Comparison of ENCODE assay signal across 1 cellular context in the genomic region with DNA sequence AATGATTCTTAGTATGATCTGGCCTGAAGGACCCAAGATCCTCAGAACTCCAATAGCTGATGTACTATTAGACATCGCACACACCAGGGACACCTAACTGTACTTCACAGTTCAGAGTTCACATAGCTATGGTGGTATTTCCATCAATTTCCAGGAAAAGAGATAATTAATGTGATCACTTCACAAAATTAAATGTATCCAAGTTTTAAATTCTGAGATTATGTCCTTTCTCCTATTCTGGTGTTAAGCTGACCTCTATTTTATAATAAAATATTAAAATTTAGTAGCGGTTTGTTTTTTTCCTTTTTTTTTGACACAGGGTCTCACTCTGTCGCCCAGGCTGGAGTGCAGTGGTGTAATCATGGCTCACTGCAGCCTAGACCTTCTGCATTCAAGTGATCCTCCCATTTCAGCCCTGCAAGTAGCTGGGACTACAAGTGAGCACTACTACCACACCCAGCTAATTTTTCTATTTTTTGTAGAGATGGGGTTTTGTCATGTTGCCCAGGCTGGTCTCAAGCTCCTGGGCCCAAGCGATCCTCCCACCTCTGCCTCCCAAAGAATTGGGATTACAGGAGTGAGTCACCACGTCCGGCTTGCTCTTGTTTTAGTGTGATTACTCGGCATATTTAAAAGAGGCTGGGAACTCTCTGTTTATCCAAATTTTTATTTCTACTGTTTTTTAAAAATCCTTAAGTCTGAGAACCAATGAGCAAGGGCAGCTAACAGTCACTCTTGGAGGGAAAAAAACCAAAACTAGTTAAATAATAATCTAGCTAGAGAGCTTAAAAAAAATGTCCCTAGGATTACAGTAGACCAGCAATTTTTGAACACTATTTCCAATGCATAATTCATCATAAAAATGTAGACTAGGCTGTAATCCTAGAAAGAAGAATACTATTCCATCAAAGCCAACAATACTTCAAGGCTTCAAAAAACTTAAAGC.
TF ChIP-seq lines count a peak whose summit lies in the region.

No MANE protein-coding gene starts in this region.

TF ChIP-seq in K562, 482 proteins besides CTCF, POLR2A, EP300 and RAD21 (continued from another document):
- TF ChIP-seq E4F1 (CRISPR knock-in tag; IDR thresholded peaks at IDR 0.05; ENCODE audit: borderline replicate concordance) (no peak), MAZ (CRISPR knock-in tag; conservative IDR thresholded peaks at IDR 0.05 in 1 of 2, IDR thresholded peaks at IDR 0.05 in 1 of 2) (no peak), ZNF318 (IDR thresholded peaks at IDR 0.05; ENCODE audit: borderline replicate concordance in 1 of 2, low read depth in 1 of 2) (0 out of 4 replicates have a peak, but pooled peaks of 1 of the 2 experiments have one; percentile 62), NONO (IDR thresholded peaks at IDR 0.05; ENCODE audit: low read depth in 2 of 2, low read length in 1 of 2) (no peak), FOXK1 (CRISPR knock-in tag; IDR thresholded peaks at IDR 0.05; ENCODE audit: borderline replicate concordance) (no peak), HDAC8 (tag; IDR thresholded peaks at IDR 0.05) (no peak), CSDE1 (IDR thresholded peaks at IDR 0.05) (no peak), CHD4 (IDR thresholded peaks at IDR 0.05; ENCODE audit: insufficient read depth, insufficient replicate concordance, low read depth, low read length, poor library complexity, severe bottlenecking) (no peak), HBP1 (CRISPR knock-in tag; IDR thresholded peaks at IDR 0.05) (no peak), RBM34 (IDR thresholded peaks at IDR 0.05; ENCODE audit: borderline replicate concordance, insufficient read depth, low read length) (no peak), MITF (IDR thresholded peaks at IDR 0.05) (no peak), NR2F6 (CRISPR knock-in tag; IDR thresholded peaks at IDR 0.05) (no peak), ZNF316 (IDR thresholded peaks at IDR 0.05) (peak; percentile 95), MEIS2 (IDR thresholded peaks at IDR 0.05; ENCODE audit: partially characterized antibody) (no peak), SOX6 (IDR thresholded peaks at IDR 0.05) (peak; percentile 67; the same call in 1 of the 2 replicates), RBM17 (IDR thresholded peaks at IDR 0.05; ENCODE audit: borderline replicate concordance, low read depth, low read length) (no peak), ZEB2 (IDR thresholded peaks at IDR 0.05) (no peak), MTA2 (IDR thresholded peaks at IDR 0.05; ENCODE audit: low read depth) (no peak; the same call in 1 of the 2 replicates), NR2C1 (IDR thresholded peaks at IDR 0.05) (no peak), NR2C1 (tag; IDR thresholded peaks at IDR 0.05) (0 out of 2 replicates have a peak, but pooled peaks have one; percentile 23), LEF1 (IDR thresholded peaks at IDR 0.05) (no peak), SNIP1 (IDR thresholded peaks at IDR 0.05; ENCODE audit: low read depth) (0 out of 2 replicates have a peak, but pooled peaks have one; percentile 6), ELF2 (CRISPR knock-in tag; IDR thresholded peaks at IDR 0.05) (no peak), CCAR2 (IDR thresholded peaks at IDR 0.05; ENCODE audit: low read depth, low read length) (no peak), NCOA2 (IDR thresholded peaks at IDR 0.05; ENCODE audit: partially characterized antibody in 2 of 2) (no peak), MCM7 (IDR thresholded peaks at IDR 0.05) (no peak)
- TF ChIP-seq, protein P1, sequence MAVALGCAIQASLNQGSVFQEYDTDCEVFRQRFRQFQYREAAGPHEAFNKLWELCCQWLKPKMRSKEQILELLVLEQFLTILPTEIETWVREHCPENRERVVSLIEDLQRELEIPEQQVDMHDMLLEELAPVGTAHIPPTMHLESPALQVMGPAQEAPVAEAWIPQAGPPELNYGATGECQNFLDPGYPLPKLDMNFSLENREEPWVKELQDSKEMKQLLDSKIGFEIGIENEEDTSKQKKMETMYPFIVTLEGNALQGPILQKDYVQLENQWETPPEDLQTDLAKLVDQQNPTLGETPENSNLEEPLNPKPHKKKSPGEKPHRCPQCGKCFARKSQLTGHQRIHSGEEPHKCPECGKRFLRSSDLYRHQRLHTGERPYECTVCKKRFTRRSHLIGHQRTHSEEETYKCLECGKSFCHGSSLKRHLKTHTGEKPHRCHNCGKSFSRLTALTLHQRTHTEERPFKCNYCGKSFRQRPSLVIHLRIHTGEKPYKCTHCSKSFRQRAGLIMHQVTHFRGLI (CRISPR knock-in tag; IDR thresholded peaks at IDR 0.05) = no peak
- TF ChIP-seq, protein P2, sequence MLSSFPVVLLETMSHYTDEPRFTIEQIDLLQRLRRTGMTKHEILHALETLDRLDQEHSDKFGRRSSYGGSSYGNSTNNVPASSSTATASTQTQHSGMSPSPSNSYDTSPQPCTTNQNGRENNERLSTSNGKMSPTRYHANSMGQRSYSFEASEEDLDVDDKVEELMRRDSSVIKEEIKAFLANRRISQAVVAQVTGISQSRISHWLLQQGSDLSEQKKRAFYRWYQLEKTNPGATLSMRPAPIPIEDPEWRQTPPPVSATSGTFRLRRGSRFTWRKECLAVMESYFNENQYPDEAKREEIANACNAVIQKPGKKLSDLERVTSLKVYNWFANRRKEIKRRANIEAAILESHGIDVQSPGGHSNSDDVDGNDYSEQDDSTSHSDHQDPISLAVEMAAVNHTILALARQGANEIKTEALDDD (IDR thresholded peaks at IDR 0.05) = no peak; the same call in 1 of the 2 replicates
